In the genomic region with DNA sequence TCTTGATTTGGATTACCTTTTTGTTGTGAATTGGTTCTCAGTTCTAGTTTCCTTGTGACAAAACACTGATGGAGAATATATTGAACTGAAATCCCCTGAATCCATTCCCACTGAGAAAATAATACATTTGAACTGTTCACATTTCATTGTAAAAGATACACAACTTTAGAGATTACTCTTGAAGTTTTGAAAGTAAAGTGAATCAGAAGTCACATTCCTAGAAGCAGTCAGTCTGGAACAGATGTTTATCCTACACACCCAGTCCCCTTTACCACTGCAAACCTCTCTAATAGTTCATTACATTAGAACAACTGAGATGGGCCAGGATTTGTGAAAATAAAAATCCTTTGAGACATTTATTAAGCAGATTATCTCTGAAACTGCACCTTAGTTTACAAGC, we compare ENCODE assay signal across 12 cellular contexts. TPM values are rescaled to one million over a fixed set of nuclear protein-coding genes. Genes with fewer than 3 reads are reported as not detected.
DNase-seq lines count a peak whose midpoint lies in the region; ATAC-seq, FAIRE-seq and TF ChIP-seq lines count a peak whose summit lies in the region.
"Had no signal": no experiment of that assay in that cellular context is flagged by ENCODE, and none has a peak within 500 bp of the region (broad histone marks: within the 10 kb centered on the region; RNA-seq: fewer than 3 reads in every experiment).

No MANE protein-coding gene starts in this region.

- no peak overlapping the region for H3K27ac Mint-ChIP-seq in activated naive CD4-positive, alpha-beta T cell treated with anti-CD3 and anti-CD28 coated beads, Interleukin-2, amount 10 ng/mL, durations not matched to agents 7 days and 5 days
- H3K27ac Mint-ChIP-seq: activated CD4-positive, alpha-beta T cell treated with anti-CD3 and anti-CD28 coated beads, Interleukin-2, amount 10 ng/mL, durations not matched to agents 24 days and 14 days had no signal

- H3K4me1 Mint-ChIP-seq in activated naive CD4-positive, alpha-beta T cell treated with anti-CD3 and anti-CD28 coated beads, Interleukin-2, amount 10 ng/mL, durations not matched to agents 7 days and 5 days, result peaks cover 40% of the 10 kb centered on the region

- H3K9me2 ChIP-seq in Loucy (replicated peaks; ENCODE audit: low read depth, low read length), result no peaks in the 10 kb centered on the region

- DNase-seq in GM12878 (ENCODE audit: low read depth, low spot score), result no peak
- no peak for DNase-seq in lower lobe of right lung
- DNase-seq in stomach, result no peak
- no peak for DNase-seq in NCI-H446 treated with DMSO at 0.1 percent for 48 hours (lab: John Stamatoyannopoulos, UW)
- DNase-seq in nucleus accumbens (lab: John Stamatoyannopoulos, UW), result no peak
- no peak for DNase-seq in activated naive CD4-positive, alpha-beta T cell treated with anti-CD3 and anti-CD28 coated beads, Interleukin-2, amount 10 ng/mL, durations not matched to agents 7 days and 5 days
- DNase-seq: activated CD4-positive, alpha-beta T cell treated with anti-CD3 and anti-CD28 coated beads, Interleukin-2, amount 10 ng/mL, durations not matched to agents 24 days and 14 days; mammary epithelial cell; SHP77 had no signal

- no peak overlapping the region for H2AFZ ChIP-seq in Loucy (ENCODE audit: low read length)
- H2AFZ ChIP-seq in GM12878 (ENCODE audit: control insufficient read depth, low read depth, low read length), result no peak overlapping the region

- H3K4me3 Mint-ChIP-seq in activated naive CD4-positive, alpha-beta T cell treated with anti-CD3 and anti-CD28 coated beads, Interleukin-2, amount 10 ng/mL, durations not matched to agents 7 days and 5 days, result no peak overlapping the region
- H3K4me3 Mint-ChIP-seq: activated CD4-positive, alpha-beta T cell treated with anti-CD3 and anti-CD28 coated beads, Interleukin-2, amount 10 ng/mL, durations not matched to agents 24 days and 14 days had no signal

- TF ChIP-seq EP300 in GM12878 (IDR thresholded peaks at IDR 0.05; ENCODE audit: borderline replicate concordance in 1 of 2, control insufficient read depth in 1 of 2, low read depth in 2 of 2, low read length in 2 of 2), result no peak
- TF ChIP-seq EP300 in stomach (IDR thresholded peaks at IDR 0.05), result no peak

- H3K4me3 ChIP-seq in Loucy (ENCODE audit: low read length, poor library complexity, severe bottlenecking), result peak overlapping the region; percentile 99
- peak overlapping the region; percentile 91 for H3K4me3 ChIP-seq in GM12878
- H3K4me3 ChIP-seq in lower lobe of right lung, result no peak overlapping the region
- no peak overlapping the region for H3K4me3 ChIP-seq in stomach
- H3K4me3 ChIP-seq: coronary artery had no signal

- BruUV-seq in GM12878 (replicated peaks; lab: Mats Ljungman, UMichigan), result no TSS peak

- H3K4me1 ChIP-seq in Loucy (ENCODE audit: insufficient read depth, low read length, poor library complexity, severe bottlenecking) (peaks cover 48% of the 10 kb centered on the region), GM12878 (ENCODE audit: control insufficient read depth, insufficient read depth, low read length) (no peaks in the 10 kb centered on the region), lower lobe of right lung (peaks cover 43% of the 10 kb centered on the region), stomach (peaks cover 29 to 62% (median 52%) of the 10 kb centered on the region in 4 donors)

- ATAC-seq in GM12878 (no peak), lower lobe of right lung (no peak)

- POLR2A ChIA-PET in GM12878 (lab: Charles Lee), result interaction anchor here (0.6 to 1.6 kb wide), 2 partner anchors 50 to 144 kb away, joined by 3 to 7 read pairs; no protein-coding TSS in a partner anchor

- H3K36me3 ChIP-seq in Loucy (ENCODE audit: insufficient read depth, low read length) (no peaks in the 10 kb centered on the region), GM12878 (ENCODE audit: control insufficient read depth in 2 of 2, insufficient read depth in 2 of 2, low read length in 1 of 2) (no peaks in the 10 kb centered on the region), lower lobe of right lung (no peaks in the 10 kb centered on the region), stomach (no peaks in the 10 kb centered on the region)

- 0 out of 2 replicates have a peak overlapping the region, but pooled peaks have one; percentile 24 for H3K27ac ChIP-seq in GM12878 (ENCODE audit: control insufficient read depth, insufficient read depth)
- peak overlapping the region; percentile 28 for H3K27ac ChIP-seq in lower lobe of right lung
- peak overlapping the region in 4 of 5 donors; percentile 7 to 98 (median 30) for H3K27ac ChIP-seq in stomach
- H3K27ac ChIP-seq: coronary artery had no signal

- H3F3A ChIP-seq in Loucy (ENCODE audit: low read depth), result peaks cover 5% of the 10 kb centered on the region; the same call in 1 of the 2 replicates

- TF ChIP-seq POLR2A in GM12878 (IDR thresholded peaks at IDR 0.05; ENCODE audit: low read depth, low read length), result no peak
- no peak for TF ChIP-seq POLR2A in stomach (IDR thresholded peaks at IDR 0.05)

- no peak for TF ChIP-seq RAD21 in GM12878 (IDR thresholded peaks at IDR 0.05; ENCODE audit: insufficient read depth, low read depth, low read length)

- peaks cover 3% of the 10 kb centered on the region for H3K27me3 ChIP-seq in Loucy (ENCODE audit: insufficient read depth, low read length, poor library complexity, severe bottlenecking)
- no peaks in the 10 kb centered on the region for H3K27me3 ChIP-seq in GM12878 (replicated peaks in 1 of 2; ENCODE audit: control insufficient read depth in 2 of 2, insufficient read depth in 2 of 2, low read length in 1 of 2)
- no peaks in the 10 kb centered on the region for H3K27me3 ChIP-seq in lower lobe of right lung (ENCODE audit: low read depth)
- H3K27me3 ChIP-seq in stomach, result no peaks in the 10 kb centered on the region

- H3K9me3 Mint-ChIP-seq in activated naive CD4-positive, alpha-beta T cell treated with anti-CD3 and anti-CD28 coated beads, Interleukin-2, amount 10 ng/mL, durations not matched to agents 7 days and 5 days, result no peaks in the 10 kb centered on the region
- H3K9me3 Mint-ChIP-seq: activated CD4-positive, alpha-beta T cell treated with anti-CD3 and anti-CD28 coated beads, Interleukin-2, amount 10 ng/mL, durations not matched to agents 24 days and 14 days; CD4-positive, CD25-positive, alpha-beta regulatory T cell had no signal

- CTCF ChIA-PET in GM12878 (lab: Yijun Ruan, JAX), result interaction anchor here (0.6 to 3.5 kb wide), 4 partner anchors 35 to 120 kb away, joined by 3 to 28 read pairs (median 3); no protein-coding TSS in a partner anchor
- CTCF ChIA-PET in activated naive CD4-positive, alpha-beta T cell treated with anti-CD3 and anti-CD28 coated beads, Interleukin-2, amount 10 ng/mL, durations not matched to agents 7 days and 5 days (lab: Charles Lee), result no interaction called here

- peak overlapping the region; percentile 86 for H3K4me2 ChIP-seq in Loucy (ENCODE audit: low read depth, low read length, poor library complexity, severe bottlenecking)
- peak overlapping the region; percentile 36 for H3K4me2 ChIP-seq in GM12878 (ENCODE audit: control insufficient read depth, insufficient read depth)

- SMC1A ChIA-PET in GM12878 (lab: Charles Lee; ENCODE audit: uncharacterized antibody, unreplicated experiment), result interaction anchor here (0.6 to 2.0 kb wide), 7 partner anchors 35 to 95 kb away, joined by 3 to 15 read pairs (median 5); no protein-coding TSS in a partner anchor

- TF ChIP-seq CTCF in Loucy (conservative IDR thresholded peaks at IDR 0.05; ENCODE audit: low read length), result no peak
- TF ChIP-seq CTCF in GM12878 (IDR thresholded peaks at IDR 0.05 in 2 of 3, conservative IDR thresholded peaks at IDR 0.05 in 1 of 3; ENCODE audit: control insufficient read depth in 2 of 3, extremely low read depth in 1 of 3, insufficient read depth in 1 of 3, low read depth in 3 of 3, low read length in 3 of 3), result no peak
- no peak for TF ChIP-seq CTCF in lower lobe of right lung (IDR thresholded peaks at IDR 0.05)
- TF ChIP-seq CTCF in stomach (IDR thresholded peaks at IDR 0.05), result no peak

- intact Hi-C loops in GM12878 (cut with micrococcal nuclease; ENCODE audit: unreplicated experiment) (no loop called here), lower lobe of right lung (cut with DNase I) (no loop called here), stomach (cut with DNase I; ENCODE audit: low total_unique reads) (no loop called here)

- H3K9me3 ChIP-seq in Loucy (ENCODE audit: insufficient read depth, low read depth, low read length) (no peaks in the 10 kb centered on the region), GM12878 (replicated peaks; ENCODE audit: control insufficient read depth, insufficient read depth, low read length) (no peaks in the 10 kb centered on the region), lower lobe of right lung (no peaks in the 10 kb centered on the region), stomach (no peaks in the 10 kb centered on the region)

- no peak for FAIRE-seq in GM12878 (lab: Jason Lieb, UNC)

- H3K36me3 Mint-ChIP-seq in activated naive CD4-positive, alpha-beta T cell treated with anti-CD3 and anti-CD28 coated beads, Interleukin-2, amount 10 ng/mL, durations not matched to agents 7 days and 5 days, result peaks cover 2% of the 10 kb centered on the region
- H3K36me3 Mint-ChIP-seq: CD4-positive, CD25-positive, alpha-beta regulatory T cell had no signal

- H4K20me1 ChIP-seq in Loucy (ENCODE audit: insufficient read depth, low read length, poor library complexity, severe bottlenecking) (peaks cover 54% of the 10 kb centered on the region), GM12878 (ENCODE audit: control insufficient read depth, insufficient read depth) (no peaks in the 10 kb centered on the region)

- RAD21 ChIA-PET in GM12878 (lab: Charles Lee; ENCODE audit: unreplicated experiment), result no interaction called here

- H3K79me2 ChIP-seq in Loucy (ENCODE audit: insufficient read depth, low read length) (peaks cover 83% of the 10 kb centered on the region), GM12878 (ENCODE audit: control insufficient read depth, insufficient read depth, low read length) (peaks cover 66% of the 10 kb centered on the region)

- H3K27me3 Mint-ChIP-seq in activated naive CD4-positive, alpha-beta T cell treated with anti-CD3 and anti-CD28 coated beads, Interleukin-2, amount 10 ng/mL, durations not matched to agents 7 days and 5 days, result peaks cover 13% of the 10 kb centered on the region
- H3K27me3 Mint-ChIP-seq: activated CD4-positive, alpha-beta T cell treated with anti-CD3 and anti-CD28 coated beads, Interleukin-2, amount 10 ng/mL, durations not matched to agents 24 days and 14 days had no signal

- in situ Hi-C loops in GM12878 (cut with MboI), result no loop called here

- H3K9ac ChIP-seq in Loucy (ENCODE audit: low read depth, low read length, poor library complexity, severe bottlenecking) (peak overlapping the region; percentile 95), GM12878 (ENCODE audit: control insufficient read depth, insufficient read depth, low read length) (no peak overlapping the region)

RNA-seq across cellular contexts. Expression of a gene that starts 3.4 kb away (rescaled TPM):
- total RNA-seq in GM12878 (2013; cell fraction: nucleolus; rRNA removed), result 221 and 235 TPM in 2 replicates
- total RNA-seq in GM12878 (2014; rRNA removed), result 27.6 and 41.7 TPM in 2 replicates
- 14.6 and 20.3 TPM in 2 replicates for total RNA-seq in GM12878 (2014; rRNA removed; fragmentation: Illumina TruSeq; extraction: Trizol)
- total RNA-seq in GM12878 (2021), result 58.9 and 60.5 TPM in 2 replicates
- 14.5 TPM for polyA plus RNA-seq in GM12878 (2011; ENCODE audit: low read depth)
- polyA plus RNA-seq in GM12878 (2011; rRNA removed), result 7.0 and 8.9 TPM in 2 replicates
- 6.9 and 8.9 TPM in 2 replicates for polyA plus RNA-seq in GM12878 (2011; cell fraction: cytosol; rRNA removed)
- 35.2 and 62.7 TPM in 2 replicates for polyA plus RNA-seq in GM12878 (2011; cell fraction: nucleus; rRNA removed)
- polyA plus RNA-seq in GM12878 (2012), result 21.5 and 24.0 TPM in 2 replicates
- polyA plus RNA-seq in GM12878 (2014; fragmentation: Illumina TruSeq; extraction: Trizol), result 21.2 and 25.3 TPM in 2 replicates
- 1 to 10 TPM; 5.2 to 5.9 TPM for polyA plus RNA-seq in GM12878 (2014; fragmentation: Nextera tagmentation; extraction: Ambion mirVana)
- polyA plus RNA-seq in GM12878 (2014; rRNA removed), result 20.9 and 23.0 TPM in 2 replicates
- 10 to 100 TPM; 15.8 to 20.2 TPM for polyA plus RNA-seq in GM12878 (2016; fragmentation: Nextera tagmentation; extraction: Ambion mirVana)
- polyA minus RNA-seq in GM12878 (2011; rRNA and poly(A)+ RNA removed), result 76.2 and 90.7 TPM in 2 replicates
- 35.8 and 43.2 TPM in 2 replicates for polyA minus RNA-seq in GM12878 (2011; cell fraction: cytosol; rRNA and poly(A)+ RNA removed)
- 57.2 and 65.5 TPM in 2 replicates for polyA minus RNA-seq in GM12878 (2011; cell fraction: nucleus; rRNA and poly(A)+ RNA removed)
- total RNA-seq in lower lobe of right lung, result 88.5 TPM
- total RNA-seq in stomach, result 100 to 1,000 TPM in 2 of 5 donors, 10 to 100 TPM in 3; 75.0 to 198 (median 99.2) TPM
- 10 to 100 TPM; 15.6 to 21.6 (median 18.0) TPM for polyA plus RNA-seq in stomach

Comparison
In these comparisons a context has a peak if more than half of its experiments do, and no peak if none do; other contexts are left out.
1. H3K4me3 ChIP-seq: peak in Loucy (single experiment) and GM12878 (single experiment); none in lower lobe of right lung (single experiment) and stomach (0 of 4).
2. Peak in every context shown above with its lines, with median percentiles within 50 percentile points of each other: H3K27ac ChIP-seq.